In genomic region chr14:102208741-102209140, GRCh38 we compare ENCODE assay signal across 13 cellular contexts.
"Had no signal": no experiment of that assay in that cellular context is flagged by ENCODE, and none has a peak within 500 bp of the region (broad histone marks: within the 10 kb centered on the region; RNA-seq: fewer than 3 reads in every experiment).

No MANE protein-coding gene starts in this region.

- H3K36me3 ChIP-seq: breast epithelium had no signal

- DNase-seq: activated CD4-positive, alpha-beta T cell treated with anti-CD3 and anti-CD28 coated beads for 48 hours; activated CD8-positive, alpha-beta T cell treated with anti-CD3 and anti-CD28 coated beads for 36 hours; activated naive CD4-positive, alpha-beta T cell treated with anti-CD3 and anti-CD28 coated beads for 36 hours; activated T-cell treated with anti-CD3 and anti-CD28 coated beads, Interleukin-2, amount 50 U/mL, for 24 hours; stimulated activated CD4-positive, alpha-beta T cell treated with anti-CD3 and anti-CD28 coated beads, Interleukin-4, amount 100 ng/mL, for 4 hours; SW 1271 had no signal

- H3K4me3 ChIP-seq: breast epithelium, lung, thyroid gland, vagina had no signal

- ATAC-seq: activated CD8-positive, alpha-beta T cell treated with anti-CD3 and anti-CD28 coated beads for 36 hours; natural killer cell treated with Interleukin-12 subunit alpha and Interleukin-12 subunit beta and Interleukin-15 and Interleukin-18, amount 100 ng/mL, for 72 hours; stimulated activated memory B cell treated with anti-CD40 and anti-IgM and Interleukin-4, amounts not matched to agents 10 μg/mL and 1 μg/mL and 100 μg/mL, for 72 hours had no signal

- H3K27me3 ChIP-seq: breast epithelium, thyroid gland, vagina had no signal

- H3K9me3 ChIP-seq: breast epithelium, thyroid gland, vagina had no signal

- H3K27ac ChIP-seq: breast epithelium, epithelial cell of prostate, vagina had no signal

- H3K4me1 ChIP-seq: breast epithelium, vagina had no signal
